Comparison of ENCODE assay signal across 9 cellular contexts in the genomic region with DNA sequence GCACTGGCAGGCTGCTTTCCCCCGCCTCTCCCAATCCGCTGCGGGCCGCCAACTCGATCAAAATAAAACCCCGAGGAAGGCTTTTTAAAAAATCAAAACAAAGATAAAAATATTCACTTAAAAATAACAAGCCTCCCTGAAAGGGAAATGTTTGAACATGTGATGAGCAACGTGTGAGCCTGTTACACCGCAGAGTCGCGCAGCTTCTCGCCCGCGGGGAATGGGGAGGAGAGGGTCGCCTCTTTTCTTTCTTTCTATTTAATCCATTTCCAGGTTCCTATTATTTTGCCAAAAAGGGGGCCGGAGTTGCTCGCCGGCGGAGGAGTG.
DNase-seq lines count a peak whose midpoint lies in the region; TF ChIP-seq lines count a peak whose summit lies in the region.
"Had no signal": no experiment of that assay in that cellular context is flagged by ENCODE, and none has a peak within 500 bp of the region (broad histone marks: within the 10 kb centered on the region; RNA-seq: fewer than 3 reads in every experiment).

No MANE protein-coding gene starts in this region.

- H3F3A ChIP-seq in GM23248 (ENCODE audit: insufficient read depth), result 0 out of 2 replicates have a peak, but pooled peaks cover 6% of the 10 kb centered on the region

- no peaks in the 10 kb centered on the region for H3K9me2 ChIP-seq in GM23248 (ENCODE audit: insufficient read depth)

- H3K27me3 ChIP-seq in GM23248 (replicated peaks; ENCODE audit: insufficient read depth), result 0 out of 2 replicates have a peak, but pooled peaks cover 4% of the 10 kb centered on the region

- 1% methylated on average over 14 to 18 of the region's 18 CpGs for WGBS in GM23248 (ENCODE audit: low coverage in 1 of 2, low lambda C conversion rate in 2 of 2, missing lambda C conversion rate in 2 of 2), 2 experiments

- no peaks in the 10 kb centered on the region for H3K4me1 ChIP-seq in GM23248 (ENCODE audit: insufficient read depth)

- in situ Hi-C loops in GM23248 (cut with MboI) (no loop called here), KBM-7 (cut with MboI; ENCODE audit: low pct_unique_long_range_greater_than_20kb, low sequenced_read_pairs) (no loop called here)

- DNase-seq in GM23248 (no peak), skeletal muscle cell (ENCODE audit: low read depth) (no peak), SW480 (ENCODE audit: low spot score) (no peak), KBM-7 (no peak), GM10266 (ENCODE audit: extremely low spot score) (no peak)
- DNase-seq in stimulated activated CD4-positive, alpha-beta T cell treated with anti-CD3 and anti-CD28 coated beads, Interleukin-4, amount 100 ng/mL, for 24 hours, result no peak
- DNase-seq: activated effector memory CD4-positive, alpha-beta T cell treated with Interleukin-2 at 50 U/mL for 16 hours had no signal

- no peaks in the 10 kb centered on the region for H4K20me1 ChIP-seq in GM23248 (ENCODE audit: insufficient read depth)

- H3K36me3 ChIP-seq in GM23248 (ENCODE audit: low read depth), result no peaks in the 10 kb centered on the region

- no peaks in the 10 kb centered on the region for H3K79me2 ChIP-seq in GM23248 (ENCODE audit: insufficient read depth)

- peak overlapping the region; percentile 90 for H2AFZ ChIP-seq in GM23248

- no peak for TF ChIP-seq CTCF in VCaP (conservative IDR thresholded peaks at IDR 0.05)
- no peak for TF ChIP-seq CTCF in GM10266 (IDR thresholded peaks at IDR 0.05; ENCODE audit: control insufficient read depth, insufficient read depth, low read depth, missing control alignments)

- H3K4me3 ChIP-seq in GM23248 (peak overlapping the region; percentile 76), iPS-11a (ENCODE audit: low read depth, low read length) (peak overlapping the region; percentile 35), skeletal muscle cell (ENCODE audit: low read depth, low read length) (peak overlapping the region; percentile 46)

- peak overlapping the region; percentile 73 for H3K9ac ChIP-seq in GM23248

- no peak overlapping the region for H3K27ac ChIP-seq in GM23248
- peak overlapping the region; percentile 89 for H3K27ac ChIP-seq in VCaP

- peak overlapping the region; percentile 88 for H3K4me2 ChIP-seq in GM23248 (ENCODE audit: unreplicated experiment)

- H3K9me3 ChIP-seq in GM23248 (ENCODE audit: low read depth), result no peaks in the 10 kb centered on the region
